ENCODE assay signal across 8 cellular contexts in genomic region chr6:33768644-33769120, GRCh38. TPM values are rescaled to one million over a fixed set of nuclear protein-coding genes. Genes with fewer than 3 reads are reported as not detected.
A peak's percentile ranks its signal among the peaks of the same experiment; 100 is the strongest.
DNase-seq lines count a peak whose midpoint lies in the region; TF ChIP-seq lines count a peak whose summit lies in the region.

No MANE protein-coding gene starts in this region.

- no peak overlapping the region for H3K27ac ChIP-seq in neutrophil

- H3K27me3 ChIP-seq in neutrophil: peaks cover 32% of the 10 kb centered on the region

- peaks cover 19% of the 10 kb centered on the region for H3K36me3 ChIP-seq in neutrophil

- no peaks in the 10 kb centered on the region for H3K4me1 Mint-ChIP-seq in activated T-helper 1 cell treated with anti-CD3 and anti-CD28 coated beads, Interleukin-12 subunit alpha, Interleukin-12 subunit beta, Interleukin-2, Interleukin-4 antibody, amounts not matched to agents 30 ng/mL and 10 ng/mL and 1 ng/mL, durations not matched to agents 14 hours and 24 hours and 36 hours (ENCODE audit: low read depth)

- H3K4me1 ChIP-seq in neutrophil (ENCODE audit: control insufficient read depth in 1 of 2, insufficient read depth in 1 of 2, low read depth in 1 of 2, low read length in 1 of 2): no peaks in the 10 kb centered on the region

- H3K4me3 ChIP-seq in neutrophil (ENCODE audit: low read depth in 1 of 2, low read length in 1 of 2): no peak overlapping the region

- no peaks in the 10 kb centered on the region for H3K9me3 ChIP-seq in neutrophil

- intact Hi-C loops in activated T-helper 1 cell treated with anti-CD3 and anti-CD28 coated beads, Interleukin-12 subunit alpha, Interleukin-12 subunit beta, Interleukin-2, Interleukin-4 antibody, amounts not matched to agents 30 ng/mL and 10 ng/mL and 1 ng/mL, durations not matched to agents 14 hours and 24 hours and 36 hours (cut with micrococcal nuclease): loop anchor here (1.0 to 2.0 kb wide), 3 partner anchors 24 to 386 kb away; partner anchors contain the start of gene UQCC2

- no peak overlapping the region for H3K4me3 Mint-ChIP-seq in activated T-helper 1 cell treated with anti-CD3 and anti-CD28 coated beads, Interleukin-12 subunit alpha, Interleukin-12 subunit beta, Interleukin-2, Interleukin-4 antibody, amounts not matched to agents 30 ng/mL and 10 ng/mL and 1 ng/mL, durations not matched to agents 14 hours and 24 hours and 36 hours

- H3K27ac Mint-ChIP-seq in activated T-helper 1 cell treated with anti-CD3 and anti-CD28 coated beads, Interleukin-12 subunit alpha, Interleukin-12 subunit beta, Interleukin-2, Interleukin-4 antibody, amounts not matched to agents 30 ng/mL and 10 ng/mL and 1 ng/mL, durations not matched to agents 14 hours and 24 hours and 36 hours: no peak overlapping the region

- H3K9me3 Mint-ChIP-seq in activated T-helper 1 cell treated with anti-CD3 and anti-CD28 coated beads, Interleukin-12 subunit alpha, Interleukin-12 subunit beta, Interleukin-2, Interleukin-4 antibody, amounts not matched to agents 30 ng/mL and 10 ng/mL and 1 ng/mL, durations not matched to agents 14 hours and 24 hours and 36 hours: no peaks in the 10 kb centered on the region

- peaks cover 8% of the 10 kb centered on the region for H3K36me3 Mint-ChIP-seq in activated T-helper 1 cell treated with anti-CD3 and anti-CD28 coated beads, Interleukin-12 subunit alpha, Interleukin-12 subunit beta, Interleukin-2, Interleukin-4 antibody, amounts not matched to agents 30 ng/mL and 10 ng/mL and 1 ng/mL, durations not matched to agents 14 hours and 24 hours and 36 hours (ENCODE audit: low read depth)

- DNase-seq in DMS 273 treated with DMSO at 0.1 percent for 48 hours (lab: John Stamatoyannopoulos, UW): peak; percentile 35
- DNase-seq in HT-29 (ENCODE audit: low spot score): peak; percentile 78
- peak; percentile 45 for DNase-seq in RKO (ENCODE audit: low spot score)
- DNase-seq in activated T-helper 1 cell treated with anti-CD3 and anti-CD28 coated beads, Interleukin-12 subunit alpha, Interleukin-12 subunit beta, Interleukin-2, Interleukin-4 antibody, amounts not matched to agents 30 ng/mL and 10 ng/mL and 1 ng/mL, durations not matched to agents 14 hours and 24 hours and 36 hours (ENCODE audit: low spot score): peak; percentile 68
- peak; percentile 75 for DNase-seq in fibroblast of the conjunctiva (ENCODE audit: low read depth)
- peak; percentile 77 for DNase-seq in superior temporal gyrus (ENCODE audit: extremely low spot score)
- DNase-seq in mesenteric fat pad (ENCODE audit: low spot score): no peak

- H3K27me3 Mint-ChIP-seq in activated T-helper 1 cell treated with anti-CD3 and anti-CD28 coated beads, Interleukin-12 subunit alpha, Interleukin-12 subunit beta, Interleukin-2, Interleukin-4 antibody, amounts not matched to agents 30 ng/mL and 10 ng/mL and 1 ng/mL, durations not matched to agents 14 hours and 24 hours and 36 hours (ENCODE audit: insufficient read depth): peaks cover 9% of the 10 kb centered on the region

- TF ChIP-seq CTCF in neutrophil (IDR thresholded peaks at IDR 0.05): peak; percentile 69

RNA-seq across cellular contexts. Expression of gene LEMD2, which starts 20.2 kb away (rescaled TPM):
- 42.1 and 50.2 TPM in 2 replicates for total RNA-seq in HT-29 (2014; rRNA removed; shearing (Covaris generic))
- 63.6 and 64.4 TPM in 2 replicates for total RNA-seq in activated T-helper 1 cell treated with anti-CD3 and anti-CD28 coated beads, Interleukin-12 subunit alpha, Interleukin-12 subunit beta, Interleukin-2, Interleukin-4 antibody, amounts not matched to agents 30 ng/mL and 10 ng/mL and 1 ng/mL, durations not matched to agents 14 hours and 24 hours and 36 hours
- 37.7 TPM for total RNA-seq in mesenteric fat pad

RNA-seq across cellular contexts. Expression of gene IP6K3, which starts 22.0 kb away (rescaled TPM):
- not detected in 2 replicates for total RNA-seq in HT-29 (2014; rRNA removed; shearing (Covaris generic))
- total RNA-seq in activated T-helper 1 cell treated with anti-CD3 and anti-CD28 coated beads, Interleukin-12 subunit alpha, Interleukin-12 subunit beta, Interleukin-2, Interleukin-4 antibody, amounts not matched to agents 30 ng/mL and 10 ng/mL and 1 ng/mL, durations not matched to agents 14 hours and 24 hours and 36 hours: not detected in 2 replicates
- total RNA-seq in mesenteric fat pad: 0.13 TPM

RNA-seq across cellular contexts. Expression of gene MLN, which starts 35.1 kb away (rescaled TPM):
- not detected in 2 replicates for total RNA-seq in HT-29 (2014; rRNA removed; shearing (Covaris generic))
- total RNA-seq in activated T-helper 1 cell treated with anti-CD3 and anti-CD28 coated beads, Interleukin-12 subunit alpha, Interleukin-12 subunit beta, Interleukin-2, Interleukin-4 antibody, amounts not matched to agents 30 ng/mL and 10 ng/mL and 1 ng/mL, durations not matched to agents 14 hours and 24 hours and 36 hours: not detected in 2 replicates
- total RNA-seq in mesenteric fat pad: not detected

RNA-seq across cellular contexts. Expression of gene UQCC2, which starts 57.2 kb away (rescaled TPM):
- total RNA-seq in HT-29 (2014; rRNA removed; shearing (Covaris generic)): 43.4 and 49.0 TPM in 2 replicates
- 123 and 139 TPM in 2 replicates for total RNA-seq in activated T-helper 1 cell treated with anti-CD3 and anti-CD28 coated beads, Interleukin-12 subunit alpha, Interleukin-12 subunit beta, Interleukin-2, Interleukin-4 antibody, amounts not matched to agents 30 ng/mL and 10 ng/mL and 1 ng/mL, durations not matched to agents 14 hours and 24 hours and 36 hours
- total RNA-seq in mesenteric fat pad: 47.0 TPM
